In genomic region chr5:132479073-132479811, GRCh38 we compare ENCODE assay signal across 9 cellular contexts. TPM values are rescaled to one million over a fixed set of nuclear protein-coding genes. Genes with fewer than 3 reads are reported as not detected.
DNase-seq lines count a peak whose midpoint lies in the region; ATAC-seq, FAIRE-seq and TF ChIP-seq lines count a peak whose summit lies in the region.
"Had no signal": no experiment of that assay in that cellular context is flagged by ENCODE, and none has a peak within 500 bp of the region (broad histone marks: within the 10 kb centered on the region; RNA-seq: fewer than 3 reads in every experiment).

No MANE protein-coding gene starts in this region.

- H3K9me3 ChIP-seq in GM12878 (replicated peaks; ENCODE audit: control insufficient read depth, insufficient read depth, low read length) (no peaks in the 10 kb centered on the region), upper lobe of left lung (no peaks in the 10 kb centered on the region)

- TF ChIP-seq CTCF in GM12878 (IDR thresholded peaks at IDR 0.05 in 2 of 3, conservative IDR thresholded peaks at IDR 0.05 in 1 of 3; ENCODE audit: control insufficient read depth in 2 of 3, extremely low read depth in 1 of 3, insufficient read depth in 1 of 3, low read depth in 3 of 3, low read length in 3 of 3) = no peak
- TF ChIP-seq CTCF in upper lobe of left lung (IDR thresholded peaks at IDR 0.05) = no peak

- SMC1A ChIA-PET in GM12878 (lab: Charles Lee; ENCODE audit: uncharacterized antibody, unreplicated experiment) = interaction anchor here (0.7 to 5.7 kb wide), 15 partner anchors 10 to 92 kb away, joined by 3 to 63 read pairs (median 13); partner anchors contain the start of gene IRF1

- H3K27me3 Mint-ChIP-seq in activated naive CD4-positive, alpha-beta T cell treated with anti-CD3 and anti-CD28 coated beads, Interleukin-2, amount 10 ng/mL, durations not matched to agents 7 days and 5 days = peaks cover 4% of the 10 kb centered on the region

- H2AFZ ChIP-seq in GM12878 (ENCODE audit: control insufficient read depth, low read depth, low read length) = no peak overlapping the region

- DNase-seq in activated naive CD4-positive, alpha-beta T cell treated with anti-CD3 and anti-CD28 coated beads, Interleukin-2, amount 10 ng/mL, durations not matched to agents 7 days and 5 days = peak; percentile 23
- no peak for DNase-seq in activated naive CD4-positive, alpha-beta T cell (lab: John Stamatoyannopoulos, UW)
- DNase-seq in GM12878 (ENCODE audit: low read depth, low spot score) (no peak), upper lobe of left lung (no peak), NCI-H2029 treated with DMSO at 0.1 percent for 48 hours (lab: John Stamatoyannopoulos, UW) (no peak), NCI-H82 (lab: John Stamatoyannopoulos, UW) (no peak)
- DNase-seq: NCI-H1105 treated with DMSO at 0.1 percent for 48 hours had no signal

- H4K20me1 ChIP-seq in GM12878 (ENCODE audit: control insufficient read depth, insufficient read depth) = 0 out of 2 replicates have a peak, but pooled peaks cover 2% of the 10 kb centered on the region

- POLR2A ChIA-PET in GM12878 (lab: Charles Lee) = interaction anchor here (1.1 to 24.5 kb wide), 16 partner anchors 8 to 92 kb away, joined by 3 to 389 read pairs (median 5); partner anchors contain the start of gene IRF1

- no peak overlapping the region for H3K4me3 Mint-ChIP-seq in activated naive CD4-positive, alpha-beta T cell treated with anti-CD3 and anti-CD28 coated beads, Interleukin-2, amount 10 ng/mL, durations not matched to agents 7 days and 5 days

- H3K9me3 Mint-ChIP-seq in activated naive CD4-positive, alpha-beta T cell treated with anti-CD3 and anti-CD28 coated beads, Interleukin-2, amount 10 ng/mL, durations not matched to agents 7 days and 5 days = no peaks in the 10 kb centered on the region

- H3K27me3 ChIP-seq in GM12878 (replicated peaks in 1 of 2; ENCODE audit: control insufficient read depth in 2 of 2, insufficient read depth in 2 of 2, low read length in 1 of 2) (no peaks in the 10 kb centered on the region), upper lobe of left lung (no peaks in the 10 kb centered on the region)

- RAD21 ChIA-PET in GM12878 (lab: Charles Lee; ENCODE audit: unreplicated experiment) = interaction anchor here (0.8 to 27.2 kb wide), 11 partner anchors 9 to 93 kb away, joined by 3 to 453 read pairs (median 15); partner anchors contain the start of gene IRF1

- H3K4me3 ChIP-seq in GM12878 (no peak overlapping the region), upper lobe of left lung (no peak overlapping the region)

- 0 out of 2 replicates have a peak overlapping the region, but pooled peaks have one; percentile 9 for H3K4me2 ChIP-seq in GM12878 (ENCODE audit: control insufficient read depth, insufficient read depth)

- ATAC-seq in HG03354 (IDR thresholded peaks at IDR 0.05; ENCODE audit: poor library complexity, severe bottlenecking, unreplicated experiment) (peak; percentile 54), GM12878 (peak; percentile 53), upper lobe of left lung (ENCODE audit: low FRiP score in 2 of 2) (no peak), HG03039 (IDR thresholded peaks at IDR 0.05; ENCODE audit: unreplicated experiment) (no peak)

- BruUV-seq in GM12878 (replicated peaks; lab: Mats Ljungman, UMichigan) = no TSS peak

- peaks cover 36% of the 10 kb centered on the region for H3K36me3 Mint-ChIP-seq in activated naive CD4-positive, alpha-beta T cell treated with anti-CD3 and anti-CD28 coated beads, Interleukin-2, amount 10 ng/mL, durations not matched to agents 7 days and 5 days

- TF ChIP-seq POLR2A in GM12878 (IDR thresholded peaks at IDR 0.05; ENCODE audit: low read depth, low read length) = no peak; the same call in 1 of the 2 replicates
- no peak for TF ChIP-seq POLR2A in upper lobe of left lung (IDR thresholded peaks at IDR 0.05)

- CTCF ChIA-PET in activated naive CD4-positive, alpha-beta T cell treated with anti-CD3 and anti-CD28 coated beads, Interleukin-2, amount 10 ng/mL, durations not matched to agents 7 days and 5 days (lab: Charles Lee) = interaction anchor here (0.9 to 5.4 kb wide), 11 partner anchors 8 to 93 kb away, joined by 3 to 31 read pairs (median 7); partner anchors contain the start of gene IRF1
- CTCF ChIA-PET in GM12878 (lab: Yijun Ruan, JAX) = interaction anchor here (0.6 to 5.7 kb wide), 15 partner anchors 10 to 241 kb away, joined by 3 to 40 read pairs (median 7); partner anchors contain the start of gene IRF1

- in situ Hi-C loops in GM12878 (cut with MboI) = no loop called here

- TF ChIP-seq EP300 in GM12878 (IDR thresholded peaks at IDR 0.05; ENCODE audit: borderline replicate concordance in 1 of 2, control insufficient read depth in 1 of 2, low read depth in 2 of 2, low read length in 2 of 2) (no peak), upper lobe of left lung (IDR thresholded peaks at IDR 0.05) (no peak)

- peaks cover 11 to 12% of the 10 kb centered on the region in 2 experiments; a peak in 3 of 4 replicates for H3K36me3 ChIP-seq in GM12878 (ENCODE audit: control insufficient read depth in 2 of 2, insufficient read depth in 2 of 2, low read length in 1 of 2)
- peaks cover 15 to 32% (median 21%) of the 10 kb centered on the region in 4 donors for H3K36me3 ChIP-seq in upper lobe of left lung

- intact Hi-C loops in GM12878 (cut with micrococcal nuclease; ENCODE audit: unreplicated experiment) = no loop called here

- peak overlapping the region; percentile 78 for H3K27ac Mint-ChIP-seq in activated naive CD4-positive, alpha-beta T cell treated with anti-CD3 and anti-CD28 coated beads, Interleukin-2, amount 10 ng/mL, durations not matched to agents 7 days and 5 days

- H3K4me1 ChIP-seq in GM12878 (ENCODE audit: control insufficient read depth, insufficient read depth, low read length) (peaks cover 29% of the 10 kb centered on the region), upper lobe of left lung (peaks cover 23 to 59% (median 39%) of the 10 kb centered on the region in 4 donors)

- H3K79me2 ChIP-seq in GM12878 (ENCODE audit: control insufficient read depth, insufficient read depth, low read length) = peaks cover 6% of the 10 kb centered on the region

- H3K27ac ChIP-seq in GM12878 (ENCODE audit: control insufficient read depth, insufficient read depth) = peak overlapping the region; percentile 20
- H3K27ac ChIP-seq in upper lobe of left lung = peak overlapping the region in 3 of 4 donors; percentile 30 to 99 (median 58)

- no peak for TF ChIP-seq RAD21 in GM12878 (IDR thresholded peaks at IDR 0.05; ENCODE audit: insufficient read depth, low read depth, low read length)

- peak; percentile 49 for FAIRE-seq in GM12878 (lab: Jason Lieb, UNC)

- H3K4me1 Mint-ChIP-seq in activated naive CD4-positive, alpha-beta T cell treated with anti-CD3 and anti-CD28 coated beads, Interleukin-2, amount 10 ng/mL, durations not matched to agents 7 days and 5 days = peaks cover 83% of the 10 kb centered on the region

- WGBS in GM12878 (ENCODE audit: insufficient coverage, insufficient replicate concordance, low lambda C conversion rate, missing lambda C conversion rate) = 0% methylated on average over 3 of the region's 3 CpGs
- WGBS in upper lobe of left lung, 2 donors = 75 to 80% methylated on average over 3 of the region's 3 CpGs

- H3K9ac ChIP-seq in GM12878 (ENCODE audit: control insufficient read depth, insufficient read depth, low read length) = no peak overlapping the region

TF ChIP-seq in GM12878, 131 proteins besides CTCF, POLR2A, EP300 and RAD21:
- TF ChIP-seq BCL11A (IDR thresholded peaks at IDR 0.05; ENCODE audit: low read depth, low read length) (0 out of 2 replicates have a peak, but pooled peaks have one; percentile 13), POLR2AphosphoS2 (IDR thresholded peaks at IDR 0.05; ENCODE audit: low read depth, low read length) (0 out of 2 replicates have a peak, but pooled peaks have one; percentile 8), JUNB (IDR thresholded peaks at IDR 0.05) (peak; percentile 68), MYC (IDR thresholded peaks at IDR 0.05; ENCODE audit: insufficient read depth, insufficient read length, insufficient replicate concordance, low read length, severe bottlenecking) (no peak), RUNX3 (IDR thresholded peaks at IDR 0.05; ENCODE audit: low read length) (peak; percentile 40), ATF3 (IDR thresholded peaks at IDR 0.05; ENCODE audit: borderline replicate concordance, extremely low read depth, low read depth, low read length) (no peak), CREB1 (IDR thresholded peaks at IDR 0.05; ENCODE audit: low read depth) (peak; percentile 13; the same call in 1 of the 2 replicates), POLR2AphosphoS5 (IDR thresholded peaks at IDR 0.05; ENCODE audit: low read length) (peak; percentile 68; the same call in 1 of the 2 replicates), HDAC2 (IDR thresholded peaks at IDR 0.05) (no peak), PML (IDR thresholded peaks at IDR 0.05; ENCODE audit: low read length) (0 out of 2 replicates have a peak, but pooled peaks have one; percentile 31)

RNA-seq across cellular contexts. Expression of gene IRF1, which starts 11.3 kb away (rescaled TPM):
- 216 and 219 TPM in 2 replicates for total RNA-seq in GM12878 (2013; cell fraction: nucleolus; rRNA removed)
- 29.9 and 30.5 TPM in 2 replicates for total RNA-seq in GM12878 (2014; rRNA removed)
- total RNA-seq in GM12878 (2014; rRNA removed; fragmentation: Illumina TruSeq; extraction: Trizol) = 41.9 and 45.3 TPM in 2 replicates
- total RNA-seq in GM12878 (2021) = 68.0 and 74.1 TPM in 2 replicates
- polyA plus RNA-seq in GM12878 (2011; ENCODE audit: low read depth) = 19.0 TPM
- 37.5 and 50.7 TPM in 2 replicates for polyA plus RNA-seq in GM12878 (2011; rRNA removed)
- polyA plus RNA-seq in GM12878 (2011; cell fraction: cytosol; rRNA removed) = 60.7 and 77.3 TPM in 2 replicates
- 156 and 160 TPM in 2 replicates for polyA plus RNA-seq in GM12878 (2011; cell fraction: nucleus; rRNA removed)
- polyA plus RNA-seq in GM12878 (2012) = 32.8 and 47.6 TPM in 2 replicates
- 45.9 and 48.6 TPM in 2 replicates for polyA plus RNA-seq in GM12878 (2014; fragmentation: Illumina TruSeq; extraction: Trizol)
- 10 to 100 TPM in 1 of 2 experiments, 1 to 10 TPM in 1; 6.9 to 14.0 TPM for polyA plus RNA-seq in GM12878 (2014; fragmentation: Nextera tagmentation; extraction: Ambion mirVana)
- polyA plus RNA-seq in GM12878 (2014; rRNA removed) = 55.9 and 56.1 TPM in 2 replicates
- 10 to 100 TPM; 62.1 to 65.0 TPM for polyA plus RNA-seq in GM12878 (2016; fragmentation: Nextera tagmentation; extraction: Ambion mirVana)
- 171 and 202 TPM in 2 replicates for polyA minus RNA-seq in GM12878 (2011; rRNA and poly(A)+ RNA removed)
- 47.0 and 51.0 TPM in 2 replicates for polyA minus RNA-seq in GM12878 (2011; cell fraction: cytosol; rRNA and poly(A)+ RNA removed)
- polyA minus RNA-seq in GM12878 (2011; cell fraction: nucleus; rRNA and poly(A)+ RNA removed) = 234 and 331 TPM in 2 replicates
- total RNA-seq in upper lobe of left lung = 10 to 100 TPM; 42.1 to 94.3 (median 79.3) TPM

Comparison
In these comparisons a context has a peak if more than half of its experiments do, and no peak if none do; other contexts are left out.
1. ATAC-seq: peak in HG03354 (single experiment) and GM12878 (single experiment); none in upper lobe of left lung (0 of 2) and HG03039 (single experiment).